20 cellular contexts compared by ENCODE assay signal in genomic region chr7:11698273-11698930, GRCh38.
DNase-seq lines count a peak whose midpoint lies in the region; ATAC-seq and TF ChIP-seq lines count a peak whose summit lies in the region.
"Had no signal": no experiment of that assay in that cellular context is flagged by ENCODE, and none has a peak within 500 bp of the region (broad histone marks: within the 10 kb centered on the region; RNA-seq: fewer than 3 reads in every experiment).

No MANE protein-coding gene starts in this region.

- H3K27ac ChIP-seq in smooth muscle cell (ENCODE audit: low read depth) = no peak overlapping the region
- H3K27ac ChIP-seq: transverse colon, WERI-Rb-1 had no signal

- peak overlapping the region; percentile 12 for H2AFZ ChIP-seq in smooth muscle cell (ENCODE audit: low read depth)

- H3K27me3 ChIP-seq in smooth muscle cell (ENCODE audit: low read depth) = no peaks in the 10 kb centered on the region
- H3K27me3 ChIP-seq: transverse colon had no signal

- peak; percentile 7 for DNase-seq in NCI-H1694 treated with DMSO at 0.1 percent for 48 hours (lab: John Stamatoyannopoulos, UW)
- no peak for DNase-seq in NCI-H1694 (lab: John Stamatoyannopoulos, UW)
- peak; percentile 91 for DNase-seq in NCI-H1436 treated with DMSO at 0.1 percent for 48 hours (lab: John Stamatoyannopoulos, UW)
- DNase-seq in fibroblast of pulmonary artery (ENCODE audit: low read depth) = peak; percentile 33
- DNase-seq in smooth muscle cell (lab: John Stamatoyannopoulos, UW; ENCODE audit: unreplicated experiment) = no peak
- DNase-seq in LoVo (ENCODE audit: low spot score) = no peak
- no peak for DNase-seq in HuH-7.5 (ENCODE audit: low spot score)
- DNase-seq: activated naive CD8-positive, alpha-beta T cell treated with anti-CD3 and anti-CD28 coated beads for 36 hours; Caco-2; cerebellar nuclear complex; effector memory CD4-positive, alpha-beta T cell; hippocampal formation; Kasumi-1; mammary epithelial cell; stimulated activated CD4-positive, alpha-beta T cell treated with anti-CD3 and anti-CD28 coated beads, Interleukin-4, amount 100 ng/mL, for 4 hours; stimulated activated naive CD8-positive, alpha-beta T cell treated with anti-CD3 and anti-CD28 coated beads, Interleukin-15, amount 100 ng/mL, for 72 hours; transverse colon; WERI-Rb-1 had no signal

- H3K36me3 ChIP-seq in smooth muscle cell (ENCODE audit: low read depth) = no peaks in the 10 kb centered on the region
- H3K36me3 ChIP-seq: transverse colon, WERI-Rb-1 had no signal

- no peak overlapping the region for H3K4me2 ChIP-seq in smooth muscle cell

- H3K4me1 ChIP-seq in smooth muscle cell (ENCODE audit: low read depth) = no peaks in the 10 kb centered on the region
- H3K4me1 ChIP-seq: Caco-2, transverse colon had no signal

- H3K79me2 ChIP-seq in smooth muscle cell (ENCODE audit: low read depth) = no peaks in the 10 kb centered on the region

- H3K9ac ChIP-seq in smooth muscle cell (ENCODE audit: low read depth) = no peak overlapping the region

- H3F3A ChIP-seq in smooth muscle cell (ENCODE audit: low read depth) = no peaks in the 10 kb centered on the region

- H3K4me3 ChIP-seq in fibroblast of pulmonary artery (replicated peaks; ENCODE audit: low read depth, low read length) = no peak overlapping the region
- no peak overlapping the region for H3K4me3 ChIP-seq in smooth muscle cell
- H3K4me3 ChIP-seq: transverse colon had no signal

- 88% methylated on average over 3 of the region's 3 CpGs for WGBS in smooth muscle cell (ENCODE audit: low lambda C conversion rate)

- ATAC-seq in HG02885 (IDR thresholded peaks at IDR 0.05; ENCODE audit: poor library complexity, unreplicated experiment) = no peak
- ATAC-seq: esophagus mucosa; stimulated activated naive CD8-positive, alpha-beta T cell treated with anti-CD3 and anti-CD28 coated beads, Interleukin-15, amount 100 ng/mL, for 72 hours had no signal

- no peaks in the 10 kb centered on the region for H3K9me3 ChIP-seq in smooth muscle cell (replicated peaks; ENCODE audit: low read depth)
- H3K9me3 ChIP-seq: Caco-2, transverse colon had no signal

- H4K20me1 ChIP-seq in smooth muscle cell (ENCODE audit: low read depth) = no peaks in the 10 kb centered on the region

- TF ChIP-seq CTCF in fibroblast of pulmonary artery (IDR thresholded peaks at IDR 0.05; ENCODE audit: low read length, missing control alignments) = no peak
- TF ChIP-seq CTCF in smooth muscle cell (IDR thresholded peaks at IDR 0.05; ENCODE audit: borderline replicate concordance, insufficient read depth, poor library complexity, severe bottlenecking) = no peak

Comparison
In these comparisons a context has a peak if more than half of its experiments do, and no peak if none do; other contexts are left out.
1. DNase-seq: peak in NCI-H1694 treated with DMSO at 0.1 percent for 48 hours (single experiment), NCI-H1436 treated with DMSO at 0.1 percent for 48 hours (single experiment) and fibroblast of pulmonary artery (single experiment); none in NCI-H1694 (single experiment), smooth muscle cell (single experiment), LoVo (single experiment) and HuH-7.5 (single experiment).